ENCODE assay signal across 1 cellular context in the genomic region with DNA sequence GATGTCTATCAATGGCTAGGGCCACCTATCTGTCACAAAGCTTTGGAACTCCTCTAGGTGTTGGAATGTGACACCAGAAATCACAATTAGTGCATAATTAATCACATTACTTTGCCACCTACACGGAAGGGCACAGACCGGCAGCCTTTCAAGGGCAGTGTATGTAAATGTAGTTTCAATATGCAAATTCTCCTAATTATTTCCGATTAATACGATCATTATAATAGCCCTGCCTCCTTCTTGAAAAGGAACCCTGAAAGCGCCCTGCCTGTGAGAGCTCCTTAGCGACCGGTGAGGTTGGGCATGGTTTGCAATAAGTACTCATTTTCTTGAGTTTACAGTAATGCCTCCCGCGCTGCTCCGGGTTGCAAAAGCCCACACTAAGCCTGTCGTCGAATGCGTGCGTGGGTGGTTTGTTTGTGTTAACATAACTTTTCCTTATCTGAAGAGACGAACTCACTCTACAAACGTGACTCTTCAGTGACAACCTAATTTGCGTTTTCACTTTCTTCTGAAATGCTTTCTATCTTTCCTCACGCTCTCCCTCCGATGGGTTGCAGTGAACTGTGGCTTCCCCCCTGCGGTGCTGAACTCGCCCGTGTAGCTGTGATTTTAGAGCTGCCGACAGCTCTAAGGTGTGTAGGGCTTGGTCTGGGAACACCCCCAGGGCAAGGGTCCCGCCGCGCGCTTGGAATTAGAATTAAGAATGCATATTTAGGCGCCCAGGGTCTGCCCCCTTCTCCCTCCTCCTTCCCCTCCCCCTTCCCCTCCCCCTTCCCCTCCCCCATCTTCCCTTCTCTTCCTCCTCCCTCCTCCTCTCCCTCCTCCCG.
TF ChIP-seq lines count a peak whose summit lies in the region.

No MANE protein-coding gene starts in this region.

TF ChIP-seq in HEK293, 187 proteins besides CTCF, POLR2A, EP300 and RAD21 (continued from another document and continues in another):
- TF ChIP-seq, protein P1, sequence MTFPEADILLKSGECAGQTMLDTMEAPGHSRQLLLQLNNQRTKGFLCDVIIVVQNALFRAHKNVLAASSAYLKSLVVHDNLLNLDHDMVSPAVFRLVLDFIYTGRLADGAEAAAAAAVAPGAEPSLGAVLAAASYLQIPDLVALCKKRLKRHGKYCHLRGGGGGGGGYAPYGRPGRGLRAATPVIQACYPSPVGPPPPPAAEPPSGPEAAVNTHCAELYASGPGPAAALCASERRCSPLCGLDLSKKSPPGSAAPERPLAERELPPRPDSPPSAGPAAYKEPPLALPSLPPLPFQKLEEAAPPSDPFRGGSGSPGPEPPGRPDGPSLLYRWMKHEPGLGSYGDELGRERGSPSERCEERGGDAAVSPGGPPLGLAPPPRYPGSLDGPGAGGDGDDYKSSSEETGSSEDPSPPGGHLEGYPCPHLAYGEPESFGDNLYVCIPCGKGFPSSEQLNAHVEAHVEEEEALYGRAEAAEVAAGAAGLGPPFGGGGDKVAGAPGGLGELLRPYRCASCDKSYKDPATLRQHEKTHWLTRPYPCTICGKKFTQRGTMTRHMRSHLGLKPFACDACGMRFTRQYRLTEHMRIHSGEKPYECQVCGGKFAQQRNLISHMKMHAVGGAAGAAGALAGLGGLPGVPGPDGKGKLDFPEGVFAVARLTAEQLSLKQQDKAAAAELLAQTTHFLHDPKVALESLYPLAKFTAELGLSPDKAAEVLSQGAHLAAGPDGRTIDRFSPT (tag by site-specific recombination; IDR thresholded peaks at IDR 0.05) = peak; percentile 55; the same call in 1 of the 2 replicates
- no peak for TF ChIP-seq ZNF239 (tag by site-specific recombination; IDR thresholded peaks at IDR 0.05)
- peak; percentile 87 for TF ChIP-seq TRIM28 (IDR thresholded peaks at IDR 0.05; ENCODE audit: borderline replicate concordance, low read length)
- no peak for TF ChIP-seq HOXD13 (CRISPR knock-in tag; IDR thresholded peaks at IDR 0.05; ENCODE audit: borderline replicate concordance)
- TF ChIP-seq, protein P2, sequence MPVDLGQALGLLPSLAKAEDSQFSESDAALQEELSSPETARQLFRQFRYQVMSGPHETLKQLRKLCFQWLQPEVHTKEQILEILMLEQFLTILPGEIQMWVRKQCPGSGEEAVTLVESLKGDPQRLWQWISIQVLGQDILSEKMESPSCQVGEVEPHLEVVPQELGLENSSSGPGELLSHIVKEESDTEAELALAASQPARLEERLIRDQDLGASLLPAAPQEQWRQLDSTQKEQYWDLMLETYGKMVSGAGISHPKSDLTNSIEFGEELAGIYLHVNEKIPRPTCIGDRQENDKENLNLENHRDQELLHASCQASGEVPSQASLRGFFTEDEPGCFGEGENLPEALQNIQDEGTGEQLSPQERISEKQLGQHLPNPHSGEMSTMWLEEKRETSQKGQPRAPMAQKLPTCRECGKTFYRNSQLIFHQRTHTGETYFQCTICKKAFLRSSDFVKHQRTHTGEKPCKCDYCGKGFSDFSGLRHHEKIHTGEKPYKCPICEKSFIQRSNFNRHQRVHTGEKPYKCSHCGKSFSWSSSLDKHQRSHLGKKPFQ (tag by site-specific recombination; IDR thresholded peaks at IDR 0.05) = no peak
- TF ChIP-seq ZXDB (tag by site-specific recombination; IDR thresholded peaks at IDR 0.05) = peak; percentile 33; the same call in 1 of the 2 replicates
- TF ChIP-seq ZNF169 (tag by site-specific recombination; IDR thresholded peaks at IDR 0.05) = no peak
- no peak for TF ChIP-seq ZBTB7A (tag by site-specific recombination; IDR thresholded peaks at IDR 0.05; ENCODE audit: low read depth)
- no peak for TF ChIP-seq ZNF544 (tag by site-specific recombination; IDR thresholded peaks at IDR 0.05)
- no peak for TF ChIP-seq BCL11B (tag by site-specific recombination; IDR thresholded peaks at IDR 0.05; ENCODE audit: low read depth)
- TF ChIP-seq, protein P3, sequence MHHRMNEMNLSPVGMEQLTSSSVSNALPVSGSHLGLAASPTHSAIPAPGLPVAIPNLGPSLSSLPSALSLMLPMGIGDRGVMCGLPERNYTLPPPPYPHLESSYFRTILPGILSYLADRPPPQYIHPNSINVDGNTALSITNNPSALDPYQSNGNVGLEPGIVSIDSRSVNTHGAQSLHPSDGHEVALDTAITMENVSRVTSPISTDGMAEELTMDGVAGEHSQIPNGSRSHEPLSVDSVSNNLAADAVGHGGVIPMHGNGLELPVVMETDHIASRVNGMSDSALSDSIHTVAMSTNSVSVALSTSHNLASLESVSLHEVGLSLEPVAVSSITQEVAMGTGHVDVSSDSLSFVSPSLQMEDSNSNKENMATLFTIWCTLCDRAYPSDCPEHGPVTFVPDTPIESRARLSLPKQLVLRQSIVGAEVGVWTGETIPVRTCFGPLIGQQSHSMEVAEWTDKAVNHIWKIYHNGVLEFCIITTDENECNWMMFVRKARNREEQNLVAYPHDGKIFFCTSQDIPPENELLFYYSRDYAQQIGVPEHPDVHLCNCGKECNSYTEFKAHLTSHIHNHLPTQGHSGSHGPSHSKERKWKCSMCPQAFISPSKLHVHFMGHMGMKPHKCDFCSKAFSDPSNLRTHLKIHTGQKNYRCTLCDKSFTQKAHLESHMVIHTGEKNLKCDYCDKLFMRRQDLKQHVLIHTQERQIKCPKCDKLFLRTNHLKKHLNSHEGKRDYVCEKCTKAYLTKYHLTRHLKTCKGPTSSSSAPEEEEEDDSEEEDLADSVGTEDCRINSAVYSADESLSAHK (tag by site-specific recombination; IDR thresholded peaks at IDR 0.05) = peak; percentile 55
- peak; percentile 85 for TF ChIP-seq ZBTB17 (tag by site-specific recombination; IDR thresholded peaks at IDR 0.05)
- no peak for TF ChIP-seq ZNF112 (tag by site-specific recombination; IDR thresholded peaks at IDR 0.05)
- no peak for TF ChIP-seq GLI2 (tag by site-specific recombination; IDR thresholded peaks at IDR 0.05; ENCODE audit: borderline replicate concordance, low read depth)
- no peak for TF ChIP-seq ZNF530 (tag by site-specific recombination; IDR thresholded peaks at IDR 0.05; ENCODE audit: low read depth)
- TF ChIP-seq ZNF585B (tag by site-specific recombination; IDR thresholded peaks at IDR 0.05) = no peak
- TF ChIP-seq, protein P4, sequence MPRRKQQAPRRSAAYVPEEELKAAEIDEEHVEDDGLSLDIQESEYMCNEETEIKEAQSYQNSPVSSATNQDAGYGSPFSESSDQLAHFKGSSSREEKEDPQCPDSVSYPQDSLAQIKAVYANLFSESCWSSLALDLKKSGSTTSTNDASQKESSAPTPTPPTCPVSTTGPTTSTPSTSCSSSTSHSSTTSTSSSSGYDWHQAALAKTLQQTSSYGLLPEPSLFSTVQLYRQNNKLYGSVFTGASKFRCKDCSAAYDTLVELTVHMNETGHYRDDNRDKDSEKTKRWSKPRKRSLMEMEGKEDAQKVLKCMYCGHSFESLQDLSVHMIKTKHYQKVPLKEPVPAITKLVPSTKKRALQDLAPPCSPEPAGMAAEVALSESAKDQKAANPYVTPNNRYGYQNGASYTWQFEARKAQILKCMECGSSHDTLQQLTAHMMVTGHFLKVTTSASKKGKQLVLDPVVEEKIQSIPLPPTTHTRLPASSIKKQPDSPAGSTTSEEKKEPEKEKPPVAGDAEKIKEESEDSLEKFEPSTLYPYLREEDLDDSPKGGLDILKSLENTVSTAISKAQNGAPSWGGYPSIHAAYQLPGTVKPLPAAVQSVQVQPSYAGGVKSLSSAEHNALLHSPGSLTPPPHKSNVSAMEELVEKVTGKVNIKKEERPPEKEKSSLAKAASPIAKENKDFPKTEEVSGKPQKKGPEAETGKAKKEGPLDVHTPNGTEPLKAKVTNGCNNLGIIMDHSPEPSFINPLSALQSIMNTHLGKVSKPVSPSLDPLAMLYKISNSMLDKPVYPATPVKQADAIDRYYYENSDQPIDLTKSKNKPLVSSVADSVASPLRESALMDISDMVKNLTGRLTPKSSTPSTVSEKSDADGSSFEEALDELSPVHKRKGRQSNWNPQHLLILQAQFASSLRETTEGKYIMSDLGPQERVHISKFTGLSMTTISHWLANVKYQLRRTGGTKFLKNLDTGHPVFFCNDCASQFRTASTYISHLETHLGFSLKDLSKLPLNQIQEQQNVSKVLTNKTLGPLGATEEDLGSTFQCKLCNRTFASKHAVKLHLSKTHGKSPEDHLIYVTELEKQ (tag by site-specific recombination; IDR thresholded peaks at IDR 0.05; ENCODE audit: borderline replicate concordance) = peak; percentile 20; the same call in 1 of the 2 replicates
- TF ChIP-seq ZNF785 (tag by site-specific recombination; IDR thresholded peaks at IDR 0.05) = no peak
- TF ChIP-seq ZFHX2 (tag by site-specific recombination; conservative IDR thresholded peaks at IDR 0.05) = peak; percentile 90
- TF ChIP-seq REPIN1 (tag by site-specific recombination; IDR thresholded peaks at IDR 0.05; ENCODE audit: low read depth) = no peak
- no peak for TF ChIP-seq ZNF707 (tag by site-specific recombination; IDR thresholded peaks at IDR 0.05)
- TF ChIP-seq ZNF747 (tag by site-specific recombination; IDR thresholded peaks at IDR 0.05) = no peak
- peak; percentile 71; the same call in 1 of the 2 replicates for TF ChIP-seq ZNF24 (tag by site-specific recombination; IDR thresholded peaks at IDR 0.05)
- no peak for TF ChIP-seq ZNF19 (tag by site-specific recombination; IDR thresholded peaks at IDR 0.05; ENCODE audit: low read depth)
- no peak for TF ChIP-seq ZNF132 (tag by site-specific recombination; IDR thresholded peaks at IDR 0.05; ENCODE audit: borderline replicate concordance)
- TF ChIP-seq ZNF202 (tag by site-specific recombination; IDR thresholded peaks at IDR 0.05; ENCODE audit: borderline replicate concordance) = no peak
- TF ChIP-seq ZNF777 (tag by site-specific recombination; IDR thresholded peaks at IDR 0.05; ENCODE audit: borderline replicate concordance) = no peak
- TF ChIP-seq, protein P5, sequence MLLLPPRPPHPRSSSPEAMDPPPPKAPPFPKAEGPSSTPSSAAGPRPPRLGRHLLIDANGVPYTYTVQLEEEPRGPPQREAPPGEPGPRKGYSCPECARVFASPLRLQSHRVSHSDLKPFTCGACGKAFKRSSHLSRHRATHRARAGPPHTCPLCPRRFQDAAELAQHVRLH (tag by site-specific recombination; IDR thresholded peaks at IDR 0.05) = 0 out of 2 replicates have a peak, but pooled peaks have one; percentile 56
- TF ChIP-seq, protein P6, sequence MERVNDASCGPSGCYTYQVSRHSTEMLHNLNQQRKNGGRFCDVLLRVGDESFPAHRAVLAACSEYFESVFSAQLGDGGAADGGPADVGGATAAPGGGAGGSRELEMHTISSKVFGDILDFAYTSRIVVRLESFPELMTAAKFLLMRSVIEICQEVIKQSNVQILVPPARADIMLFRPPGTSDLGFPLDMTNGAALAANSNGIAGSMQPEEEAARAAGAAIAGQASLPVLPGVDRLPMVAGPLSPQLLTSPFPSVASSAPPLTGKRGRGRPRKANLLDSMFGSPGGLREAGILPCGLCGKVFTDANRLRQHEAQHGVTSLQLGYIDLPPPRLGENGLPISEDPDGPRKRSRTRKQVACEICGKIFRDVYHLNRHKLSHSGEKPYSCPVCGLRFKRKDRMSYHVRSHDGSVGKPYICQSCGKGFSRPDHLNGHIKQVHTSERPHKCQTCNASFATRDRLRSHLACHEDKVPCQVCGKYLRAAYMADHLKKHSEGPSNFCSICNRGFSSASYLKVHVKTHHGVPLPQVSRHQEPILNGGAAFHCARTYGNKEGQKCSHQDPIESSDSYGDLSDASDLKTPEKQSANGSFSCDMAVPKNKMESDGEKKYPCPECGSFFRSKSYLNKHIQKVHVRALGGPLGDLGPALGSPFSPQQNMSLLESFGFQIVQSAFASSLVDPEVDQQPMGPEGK (tag by site-specific recombination; IDR thresholded peaks at IDR 0.05) = peak; percentile 66
- TF ChIP-seq, protein P7, sequence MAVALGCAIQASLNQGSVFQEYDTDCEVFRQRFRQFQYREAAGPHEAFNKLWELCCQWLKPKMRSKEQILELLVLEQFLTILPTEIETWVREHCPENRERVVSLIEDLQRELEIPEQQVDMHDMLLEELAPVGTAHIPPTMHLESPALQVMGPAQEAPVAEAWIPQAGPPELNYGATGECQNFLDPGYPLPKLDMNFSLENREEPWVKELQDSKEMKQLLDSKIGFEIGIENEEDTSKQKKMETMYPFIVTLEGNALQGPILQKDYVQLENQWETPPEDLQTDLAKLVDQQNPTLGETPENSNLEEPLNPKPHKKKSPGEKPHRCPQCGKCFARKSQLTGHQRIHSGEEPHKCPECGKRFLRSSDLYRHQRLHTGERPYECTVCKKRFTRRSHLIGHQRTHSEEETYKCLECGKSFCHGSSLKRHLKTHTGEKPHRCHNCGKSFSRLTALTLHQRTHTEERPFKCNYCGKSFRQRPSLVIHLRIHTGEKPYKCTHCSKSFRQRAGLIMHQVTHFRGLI (tag by site-specific recombination; IDR thresholded peaks at IDR 0.05) = peak; percentile 91
- TF ChIP-seq ZNF274 (IDR thresholded peaks at IDR 0.05; ENCODE audit: low read length) = no peak
- TF ChIP-seq ZNF274 (tag by site-specific recombination; IDR thresholded peaks at IDR 0.05; ENCODE audit: borderline replicate concordance) = no peak
- no peak for TF ChIP-seq ZNF549 (tag by site-specific recombination; IDR thresholded peaks at IDR 0.05)
- TF ChIP-seq ZNF510 (tag by site-specific recombination; IDR thresholded peaks at IDR 0.05; ENCODE audit: insufficient replicate concordance) = no peak
- peak; percentile 42; the same call in 1 of the 2 replicates for TF ChIP-seq ZNF596 (tag by site-specific recombination; IDR thresholded peaks at IDR 0.05)
- peak; percentile 39; the same call in 1 of the 2 replicates for TF ChIP-seq OSR2 (tag by site-specific recombination; IDR thresholded peaks at IDR 0.05)
- TF ChIP-seq, protein P8, sequence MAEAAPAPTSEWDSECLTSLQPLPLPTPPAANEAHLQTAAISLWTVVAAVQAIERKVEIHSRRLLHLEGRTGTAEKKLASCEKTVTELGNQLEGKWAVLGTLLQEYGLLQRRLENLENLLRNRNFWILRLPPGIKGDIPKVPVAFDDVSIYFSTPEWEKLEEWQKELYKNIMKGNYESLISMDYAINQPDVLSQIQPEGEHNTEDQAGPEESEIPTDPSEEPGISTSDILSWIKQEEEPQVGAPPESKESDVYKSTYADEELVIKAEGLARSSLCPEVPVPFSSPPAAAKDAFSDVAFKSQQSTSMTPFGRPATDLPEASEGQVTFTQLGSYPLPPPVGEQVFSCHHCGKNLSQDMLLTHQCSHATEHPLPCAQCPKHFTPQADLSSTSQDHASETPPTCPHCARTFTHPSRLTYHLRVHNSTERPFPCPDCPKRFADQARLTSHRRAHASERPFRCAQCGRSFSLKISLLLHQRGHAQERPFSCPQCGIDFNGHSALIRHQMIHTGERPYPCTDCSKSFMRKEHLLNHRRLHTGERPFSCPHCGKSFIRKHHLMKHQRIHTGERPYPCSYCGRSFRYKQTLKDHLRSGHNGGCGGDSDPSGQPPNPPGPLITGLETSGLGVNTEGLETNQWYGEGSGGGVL (tag by site-specific recombination; IDR thresholded peaks at IDR 0.05) = peak; percentile 63
- TF ChIP-seq, protein P9, sequence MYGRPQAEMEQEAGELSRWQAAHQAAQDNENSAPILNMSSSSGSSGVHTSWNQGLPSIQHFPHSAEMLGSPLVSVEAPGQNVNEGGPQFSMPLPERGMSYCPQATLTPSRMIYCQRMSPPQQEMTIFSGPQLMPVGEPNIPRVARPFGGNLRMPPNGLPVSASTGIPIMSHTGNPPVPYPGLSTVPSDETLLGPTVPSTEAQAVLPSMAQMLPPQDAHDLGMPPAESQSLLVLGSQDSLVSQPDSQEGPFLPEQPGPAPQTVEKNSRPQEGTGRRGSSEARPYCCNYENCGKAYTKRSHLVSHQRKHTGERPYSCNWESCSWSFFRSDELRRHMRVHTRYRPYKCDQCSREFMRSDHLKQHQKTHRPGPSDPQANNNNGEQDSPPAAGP (tag by site-specific recombination; IDR thresholded peaks at IDR 0.05) = peak; percentile 73; the same call in 1 of the 2 replicates
